Comparison of ENCODE assay signal across 9 cellular contexts in the genomic region with DNA sequence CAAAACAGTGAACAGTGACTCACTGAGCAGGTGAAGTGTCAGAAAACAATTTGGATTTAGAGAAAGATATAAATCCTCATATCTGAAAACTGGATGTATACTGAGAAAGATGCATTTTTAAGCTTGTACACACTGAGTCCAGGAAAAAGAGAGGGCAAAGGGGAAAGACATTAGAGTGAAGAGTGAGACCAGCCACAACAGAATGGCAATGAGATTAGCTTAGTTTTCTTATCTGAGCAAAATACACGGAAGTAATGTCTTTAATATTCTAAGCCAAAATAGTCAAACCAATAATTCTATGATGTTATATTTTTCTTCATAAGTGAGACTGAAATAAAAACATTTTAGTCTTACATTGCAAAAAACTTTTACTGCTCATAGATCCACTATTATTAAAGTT.
"Had no signal": no experiment of that assay in that cellular context is flagged by ENCODE, and none has a peak within 500 bp of the region (broad histone marks: within the 10 kb centered on the region; RNA-seq: fewer than 3 reads in every experiment).

No MANE protein-coding gene starts in this region.

- H3K27ac Mint-ChIP-seq: HFFc6, IgD-negative memory B cell had no signal

- H3K36me3 ChIP-seq: HAP-1 had no signal

- H3K4me3 ChIP-seq: GM23248, HAP-1 had no signal

- H3K4me1 ChIP-seq: HAP-1 had no signal

- H3K36me3 Mint-ChIP-seq: IgD-negative memory B cell had no signal

- DNase-seq: GM23248, GOT3, H7, HFFc6 had no signal

- H3K9ac ChIP-seq: GM23248 had no signal

- ATAC-seq: HCT116, HepG2 had no signal

- H3K9me3 ChIP-seq: HAP-1 had no signal

- H2AFZ ChIP-seq: GM23248 had no signal

- H3K27ac ChIP-seq: GM23248, HL-60 had no signal
